ENCODE assay signal across 8 cellular contexts in genomic region chr9:31958572-31958971, GRCh38.
"Had no signal": no experiment of that assay in that cellular context is flagged by ENCODE, and none has a peak within 500 bp of the region (broad histone marks: within the 10 kb centered on the region; RNA-seq: fewer than 3 reads in every experiment).

No MANE protein-coding gene starts in this region.

- DNase-seq: GDM1, GF-D8 had no signal

- H3K4me3 ChIP-seq: GM12878 had no signal

- FAIRE-seq: G401.6, GM12878, GM12891, GM12892, GM18507, GM19239 had no signal

- ATAC-seq: GM12878 had no signal
